In the genomic region with DNA sequence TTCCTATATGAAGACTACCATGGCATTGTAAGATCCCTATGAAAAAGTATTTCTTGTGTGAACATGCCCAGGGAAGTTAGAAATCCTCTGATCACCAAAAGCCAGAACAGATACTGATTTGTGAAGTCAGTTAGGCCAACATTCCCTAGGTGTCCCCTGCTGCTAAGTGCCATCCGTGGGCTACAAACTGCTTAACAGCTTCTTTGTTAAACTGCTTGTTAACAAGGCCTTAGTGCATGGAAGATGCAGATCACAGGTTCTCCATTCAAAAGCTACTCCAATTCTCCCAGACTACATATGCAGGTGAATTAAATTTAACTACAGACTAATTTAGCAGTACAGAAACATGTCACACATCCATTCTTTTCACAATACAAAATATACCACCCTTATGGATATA, we compare ENCODE assay signal across 20 cellular contexts.
A peak's percentile ranks its signal among the peaks of the same experiment; 100 is the strongest.
DNase-seq lines count a peak whose midpoint lies in the region; ATAC-seq, FAIRE-seq and TF ChIP-seq lines count a peak whose summit lies in the region.
"Had no signal": no experiment of that assay in that cellular context is flagged by ENCODE, and none has a peak within 500 bp of the region (broad histone marks: within the 10 kb centered on the region; RNA-seq: fewer than 3 reads in every experiment).

No MANE protein-coding gene starts in this region.

- H3K4me1 Mint-ChIP-seq in CD4-positive, alpha-beta memory T cell, result peaks cover 6 to 17% (median 13%) of the 10 kb centered on the region in 4 donors
- peaks cover 28% of the 10 kb centered on the region for H3K4me1 Mint-ChIP-seq in osteocyte (ENCODE audit: unreplicated experiment)

- H3F3A ChIP-seq in PC-3 (ENCODE audit: low read length, unreplicated experiment), result no peaks in the 10 kb centered on the region

- POLR2A ChIA-PET in PC-3 (lab: Charles Lee; ENCODE audit: unreplicated experiment), result no interaction called here
- POLR2A ChIA-PET in CD4-positive, alpha-beta memory T cell (lab: Charles Lee; ENCODE audit: partially characterized antibody), result no interaction called here
- POLR2A ChIA-PET in HepG2 (lab: Yijun Ruan, JAX), result no interaction called here

- WGBS in trophoblast cell (ENCODE audit: extremely low coverage, insufficient coverage, insufficient read length), result no CpG with 5 or more reads among the region's 1 CpG
- 17% methylated on average over 1 of the region's 1 CpG for WGBS in HepG2 (ENCODE audit: low lambda C conversion rate)

- peaks cover 8% of the 10 kb centered on the region for H3K79me1 ChIP-seq in trophoblast cell (ENCODE audit: low read length)

- H3K27me3 Mint-ChIP-seq in CD4-positive, alpha-beta memory T cell, result peaks cover 49 to 53% of the 10 kb centered on the region in 2 donors
- peaks cover 18% of the 10 kb centered on the region for H3K27me3 Mint-ChIP-seq in osteocyte (ENCODE audit: unreplicated experiment)
- H3K27me3 Mint-ChIP-seq: stimulated activated memory B cell treated with anti-CD40 and anti-IgM and Interleukin-4, amounts not matched to agents 10 μg/mL and 1 μg/mL and 100 μg/mL, for 72 hours had no signal

- peaks cover 18% of the 10 kb centered on the region; the same call in 1 of the 2 replicates for H3K4me1 ChIP-seq in PC-3 (ENCODE audit: insufficient read depth, low read length)
- peaks cover 54% of the 10 kb centered on the region for H3K4me1 ChIP-seq in iPS-18a (ENCODE audit: control insufficient read depth, low read depth, low read length)
- peaks cover 0 to 3% of the 10 kb centered on the region in 2 experiments for H3K4me1 ChIP-seq in trophoblast cell (ENCODE audit: control insufficient read depth in 1 of 2, insufficient read depth in 2 of 2, low read length in 2 of 2)
- H3K4me1 ChIP-seq in CD4-positive, alpha-beta memory T cell (ENCODE audit: insufficient read depth, low read length), result peaks cover 14% of the 10 kb centered on the region
- H3K4me1 ChIP-seq in HepG2 (ENCODE audit: insufficient read depth, low read length), result peaks cover 7% of the 10 kb centered on the region
- H3K4me1 ChIP-seq: uterus had no signal

- no peak overlapping the region for H4K8ac ChIP-seq in trophoblast cell (ENCODE audit: low read depth, low read length)

- H2AK5ac ChIP-seq in trophoblast cell (ENCODE audit: low read length), result no peak overlapping the region

- H3K14ac ChIP-seq in trophoblast cell (ENCODE audit: low read length), result no peak overlapping the region

- no peak overlapping the region for H2BK5ac ChIP-seq in trophoblast cell (ENCODE audit: low read depth, low read length, poor library complexity)

- H3K27me3 ChIP-seq in PC-3 (ENCODE audit: low read length), result no peaks in the 10 kb centered on the region
- H3K27me3 ChIP-seq in iPS-18a (ENCODE audit: control insufficient read depth, insufficient read depth, low read length), result no peaks in the 10 kb centered on the region
- H3K27me3 ChIP-seq in trophoblast cell (ENCODE audit: insufficient read depth, low read length), result peaks cover 10% of the 10 kb centered on the region
- peaks cover 25% of the 10 kb centered on the region for H3K27me3 ChIP-seq in CD4-positive, alpha-beta memory T cell (ENCODE audit: insufficient read depth, low read length)
- peaks cover 0 to 42% of the 10 kb centered on the region in 2 experiments; a peak in 4 of 5 replicates for H3K27me3 ChIP-seq in HepG2 (ENCODE audit: control insufficient read depth in 1 of 2, insufficient read depth in 2 of 2, low read length in 2 of 2)
- H3K27me3 ChIP-seq: uterus had no signal

- TF ChIP-seq POLR2A in H54 (IDR thresholded peaks at IDR 0.05; ENCODE audit: low read depth, low read length) (no peak), HepG2 (IDR thresholded peaks at IDR 0.05; ENCODE audit: insufficient read depth in 1 of 2, low read depth in 2 of 2, low read length in 2 of 2) (no peak)

- peaks cover 67% of the 10 kb centered on the region for H3K79me2 ChIP-seq in PC-3 (ENCODE audit: low read length)
- H3K79me2 ChIP-seq in trophoblast cell (ENCODE audit: control insufficient read depth, insufficient read depth, low read length, poor library complexity), result peaks cover 8% of the 10 kb centered on the region
- no peaks in the 10 kb centered on the region for H3K79me2 ChIP-seq in HepG2 (ENCODE audit: insufficient read depth, low read length)

- no peak overlapping the region for H3K18ac ChIP-seq in trophoblast cell (ENCODE audit: low read length)

- H3K4me3 ChIP-seq in PC-3 (ENCODE audit: low read length) (peak overlapping the region; percentile 78), iPS-18a (ENCODE audit: low read length) (peak overlapping the region; percentile 92), trophoblast cell (ENCODE audit: low read depth, low read length) (no peak overlapping the region), HepG2 (replicated peaks in 1 of 3; ENCODE audit: insufficient read depth in 1 of 3, low read depth in 2 of 3, low read length in 3 of 3) (no peak overlapping the region)
- no peak overlapping the region for H3K4me3 ChIP-seq in CD4-positive, alpha-beta memory T cell (ENCODE audit: low read length in 2 of 2)
- H3K4me3 ChIP-seq: K562 had no signal

- no peak overlapping the region for H4K12ac ChIP-seq in trophoblast cell (ENCODE audit: low read depth, low read length)

- H3K9me3 ChIP-seq in PC-3 (ENCODE audit: low read length), result no peaks in the 10 kb centered on the region
- no peaks in the 10 kb centered on the region for H3K9me3 ChIP-seq in iPS-18a (ENCODE audit: control insufficient read depth, low read depth, low read length)
- no peaks in the 10 kb centered on the region for H3K9me3 ChIP-seq in trophoblast cell (ENCODE audit: insufficient read depth, low read depth, low read length)
- no peaks in the 10 kb centered on the region for H3K9me3 ChIP-seq in CD4-positive, alpha-beta memory T cell (ENCODE audit: control insufficient read depth in 1 of 2, low read length in 2 of 2)
- H3K9me3 ChIP-seq in HepG2 (ENCODE audit: low read length), result no peaks in the 10 kb centered on the region
- H3K9me3 ChIP-seq: uterus had no signal

- H2AFZ ChIP-seq in PC-3 (ENCODE audit: low read length) (peak overlapping the region; percentile 91), trophoblast cell (ENCODE audit: insufficient read depth, low read length, poor library complexity) (no peak overlapping the region), HepG2 (ENCODE audit: low read length) (no peak overlapping the region)

- no peaks in the 10 kb centered on the region for H3K9me2 ChIP-seq in PC-3 (replicated peaks; ENCODE audit: low read length)

- 0 out of 2 replicates have a peak overlapping the region, but pooled peaks have one; percentile 47 for H3K9ac ChIP-seq in PC-3 (ENCODE audit: low read length)
- peak overlapping the region; percentile 63 for H3K9ac ChIP-seq in iPS-18a (ENCODE audit: low read length)
- H3K9ac ChIP-seq in trophoblast cell (ENCODE audit: low read length), result peak overlapping the region; percentile 65
- H3K9ac ChIP-seq in HepG2 (ENCODE audit: insufficient read depth, low read depth, low read length), result no peak overlapping the region

- CTCF ChIA-PET in PC-3 (lab: Charles Lee) (no interaction called here), HepG2 (lab: Yijun Ruan, JAX; ENCODE audit: low intra/inter-chr PET ratio, low total read pairs) (interaction anchor here (2.8 kb wide), 1 partner anchor 88 kb away, joined by 22 read pairs; no protein-coding TSS in a partner anchor)
- CTCF ChIA-PET in CD4-positive, alpha-beta memory T cell (lab: Charles Lee; ENCODE audit: partially characterized antibody), result interaction anchor here (1.6 to 2.2 kb wide), 2 partner anchors 11 to 20 kb away, joined by 3 to 5 read pairs; no protein-coding TSS in a partner anchor

- no peaks in the 10 kb centered on the region for H3K36me3 ChIP-seq in PC-3 (ENCODE audit: low read depth, low read length)
- H3K36me3 ChIP-seq in iPS-18a (ENCODE audit: control insufficient read depth, low read depth, low read length), result peaks cover 21% of the 10 kb centered on the region
- no peaks in the 10 kb centered on the region for H3K36me3 ChIP-seq in trophoblast cell (ENCODE audit: control insufficient read depth in 1 of 2, insufficient read depth in 2 of 2, low read length in 2 of 2)
- no peaks in the 10 kb centered on the region for H3K36me3 ChIP-seq in CD4-positive, alpha-beta memory T cell (ENCODE audit: insufficient read depth, low read length)
- H3K36me3 ChIP-seq in HepG2 (replicated peaks in 1 of 2; ENCODE audit: control insufficient read depth in 1 of 2, insufficient read depth in 2 of 2, low read length in 2 of 2), result no peaks in the 10 kb centered on the region
- H3K36me3 ChIP-seq: uterus had no signal

- BruUV-seq in PC-3 (replicated peaks; lab: Mats Ljungman, UMichigan), result no TSS peak
- BruUV-seq in HepG2 (replicated peaks; lab: Mats Ljungman, UMichigan), result no TSS peak

- H3K4me2 ChIP-seq in PC-3 (ENCODE audit: low read length) (peak overlapping the region; percentile 93), trophoblast cell (ENCODE audit: low read length) (no peak overlapping the region), HepG2 (ENCODE audit: low read depth, low read length) (no peak overlapping the region)

- no peak for TF ChIP-seq CTCF in PC-3 (conservative IDR thresholded peaks at IDR 0.05; ENCODE audit: low read depth, low read length)
- no peak for TF ChIP-seq CTCF in osteocyte (IDR thresholded peaks at IDR 0.05)
- TF ChIP-seq CTCF in HepG2 (CRISPR knock-in tag; IDR thresholded peaks at IDR 0.05), result no peak

- no peak for TF ChIP-seq RAD21 in HepG2 (CRISPR knock-in tag; IDR thresholded peaks at IDR 0.05)

- H3K4ac ChIP-seq in trophoblast cell (ENCODE audit: low read depth, low read length), result no peak overlapping the region

- peak overlapping the region in 1 of 8 donors; percentile 61 for H3K4me3 Mint-ChIP-seq in CD4-positive, alpha-beta memory T cell
- no peak overlapping the region for H3K4me3 Mint-ChIP-seq in osteocyte (ENCODE audit: unreplicated experiment)
- H3K4me3 Mint-ChIP-seq: activated CD4-positive, alpha-beta T cell treated with anti-CD3 and anti-CD28 coated beads, Interleukin-2, amount 10 ng/mL, durations not matched to agents 7 days and 5 days; activated naive CD8-positive, alpha-beta T cell treated with anti-CD3 and anti-CD28 coated beads for 36 hours; central memory CD8-positive, alpha-beta T cell; natural killer cell treated with Interleukin-12 subunit alpha and Interleukin-12 subunit beta and Interleukin-15 and Interleukin-18, amount 100 ng/mL, for 72 hours had no signal

- H3K27ac ChIP-seq in PC-3 (ENCODE audit: low read length), result no peak overlapping the region
- H3K27ac ChIP-seq in iPS-18a (ENCODE audit: low read length), result no peak overlapping the region
- H3K27ac ChIP-seq in trophoblast cell (ENCODE audit: low read depth, low read length), result no peak overlapping the region
- no peak overlapping the region for H3K27ac ChIP-seq in CD4-positive, alpha-beta memory T cell (ENCODE audit: low read depth, low read length)
- H3K27ac ChIP-seq in HepG2 (ENCODE audit: extremely low read length, insufficient read depth, low read length), result no peak overlapping the region

- H2BK120ac ChIP-seq in trophoblast cell (ENCODE audit: insufficient read depth, low read length, poor library complexity), result no peak overlapping the region

- no peak overlapping the region for H3K27ac Mint-ChIP-seq in CD4-positive, alpha-beta memory T cell
- no peak overlapping the region for H3K27ac Mint-ChIP-seq in osteocyte (ENCODE audit: unreplicated experiment)
- H3K27ac Mint-ChIP-seq: activated CD4-positive, alpha-beta T cell treated with anti-CD3 and anti-CD28 coated beads, Interleukin-2, amount 10 ng/mL, durations not matched to agents 7 days and 5 days; activated naive CD8-positive, alpha-beta T cell treated with anti-CD3 and anti-CD28 coated beads for 36 hours; natural killer cell treated with Interleukin-12 subunit alpha and Interleukin-12 subunit beta and Interleukin-15 and Interleukin-18, amount 100 ng/mL, for 72 hours; stimulated activated memory B cell treated with anti-CD40 and anti-IgM and Interleukin-4, amounts not matched to agents 10 μg/mL and 1 μg/mL and 100 μg/mL, for 72 hours had no signal

- intact Hi-C loops in PC-3 (cut with micrococcal nuclease), result loop anchor here (5.0 to 10.0 kb wide), 2 partner anchors 106 to 683 kb away; a partner anchor contains a TSS
- intact Hi-C loops in CD4-positive, alpha-beta memory T cell (cut with micrococcal nuclease), result loop anchor here (5.0 kb wide), 3 partner anchors 86 to 1401 kb away; no protein-coding TSS in a partner anchor
- intact Hi-C loops in HepG2 (cut with micrococcal nuclease; ENCODE audit: unreplicated experiment), result no loop called here

- peaks cover 0 to 3% of the 10 kb centered on the region in 2 donors for H3K36me3 Mint-ChIP-seq in CD4-positive, alpha-beta memory T cell
- H3K36me3 Mint-ChIP-seq in osteocyte (ENCODE audit: unreplicated experiment), result no peaks in the 10 kb centered on the region
- H3K36me3 Mint-ChIP-seq: activated naive CD8-positive, alpha-beta T cell treated with anti-CD3 and anti-CD28 coated beads for 36 hours; natural killer cell treated with Interleukin-12 subunit alpha and Interleukin-12 subunit beta and Interleukin-15 and Interleukin-18, amount 100 ng/mL, for 72 hours; stimulated activated memory B cell treated with anti-CD40 and anti-IgM and Interleukin-4, amounts not matched to agents 10 μg/mL and 1 μg/mL and 100 μg/mL, for 72 hours had no signal

- FAIRE-seq in H54 (lab: Jason Lieb, UNC) (peak; percentile 62), HepG2 (lab: Jason Lieb, UNC) (no peak)
- FAIRE-seq: K562 had no signal

- in situ Hi-C loops in G401 (cut with HindIII; ENCODE audit: low sequenced_read_pairs) (no loop called here), HepG2 (cut with HindIII; ENCODE audit: extremely low pct_ligation_motif_present, low pct_unique_long_range_greater_than_20kb) (loop anchor here (5.0 to 25.0 kb wide), 2 partner anchors 86 to 856 kb away; no protein-coding TSS in a partner anchor)

- DNase-seq in H54 (ENCODE audit: insufficient read length, low spot score) (no peak), PC-3 (no peak), trophoblast cell (no peak), osteocyte (ENCODE audit: extremely low spot score, unreplicated experiment) (no peak), G401 (ENCODE audit: low spot score) (no peak), HepG2 (ENCODE audit: low spot score) (no peak)
- no peak for DNase-seq in CD4-positive, alpha-beta memory T cell
- DNase-seq: activated CD4-positive, alpha-beta T cell treated with anti-CD3 and anti-CD28 coated beads, Interleukin-2, amount 10 ng/mL, durations not matched to agents 7 days and 5 days; activated naive CD8-positive, alpha-beta T cell treated with anti-CD3 and anti-CD28 coated beads for 36 hours; DMS153; GOT3; NCI-H1417 treated with DMSO at 0.1 percent for 48 hours; NCI-H2227 treated with DMSO at 0.1 percent for 48 hours; SIG-M5 had no signal

- H4K20me1 ChIP-seq in PC-3 (ENCODE audit: low read length), result no peaks in the 10 kb centered on the region; the same call in 1 of the 2 replicates
- H4K20me1 ChIP-seq in HepG2 (ENCODE audit: insufficient read depth, low read length), result no peaks in the 10 kb centered on the region

- no peak overlapping the region for H2BK12ac ChIP-seq in trophoblast cell (ENCODE audit: low read length)

- no peak overlapping the region for H4K91ac ChIP-seq in trophoblast cell (ENCODE audit: low read depth, low read length)

- peaks cover 0 to 2% (median 0%) of the 10 kb centered on the region in 8 donors for H3K9me3 Mint-ChIP-seq in CD4-positive, alpha-beta memory T cell
- H3K9me3 Mint-ChIP-seq in osteocyte (ENCODE audit: unreplicated experiment), result no peaks in the 10 kb centered on the region
- H3K9me3 Mint-ChIP-seq: activated CD4-positive, alpha-beta T cell treated with anti-CD3 and anti-CD28 coated beads, Interleukin-2, amount 10 ng/mL, durations not matched to agents 7 days and 5 days; activated naive CD8-positive, alpha-beta T cell treated with anti-CD3 and anti-CD28 coated beads for 36 hours; central memory CD8-positive, alpha-beta T cell; natural killer cell treated with Interleukin-12 subunit alpha and Interleukin-12 subunit beta and Interleukin-15 and Interleukin-18, amount 100 ng/mL, for 72 hours; stimulated activated memory B cell treated with anti-CD40 and anti-IgM and Interleukin-4, amounts not matched to agents 10 μg/mL and 1 μg/mL and 100 μg/mL, for 72 hours had no signal

- no peak overlapping the region for H3K23ac ChIP-seq in trophoblast cell (ENCODE audit: low read length)

- ATAC-seq in PC-3, result no peak
- no peak for ATAC-seq in HepG2
- ATAC-seq: K562; natural killer cell treated with Interleukin-12 subunit alpha and Interleukin-12 subunit beta and Interleukin-15 and Interleukin-18, amount 100 ng/mL, for 72 hours; stimulated activated memory B cell treated with anti-CD40 and anti-IgM and Interleukin-4, amounts not matched to agents 10 μg/mL and 1 μg/mL and 100 μg/mL, for 72 hours had no signal

- TF ChIP-seq EP300 in HepG2 (IDR thresholded peaks at IDR 0.05; ENCODE audit: low read depth in 2 of 2, low read length in 2 of 2), result no peak
- no peak for TF ChIP-seq EP300 in HepG2 (CRISPR knock-in tag; IDR thresholded peaks at IDR 0.05; ENCODE audit: borderline replicate concordance)

Comparison
In these comparisons a context has a peak if more than half of its experiments do, and no peak if none do; other contexts are left out.
1. H3K4me3 ChIP-seq: peak in PC-3 (single experiment) and iPS-18a (single experiment); none in trophoblast cell (single experiment), CD4-positive, alpha-beta memory T cell (0 of 2) and HepG2 (0 of 3).